In the genomic region with DNA sequence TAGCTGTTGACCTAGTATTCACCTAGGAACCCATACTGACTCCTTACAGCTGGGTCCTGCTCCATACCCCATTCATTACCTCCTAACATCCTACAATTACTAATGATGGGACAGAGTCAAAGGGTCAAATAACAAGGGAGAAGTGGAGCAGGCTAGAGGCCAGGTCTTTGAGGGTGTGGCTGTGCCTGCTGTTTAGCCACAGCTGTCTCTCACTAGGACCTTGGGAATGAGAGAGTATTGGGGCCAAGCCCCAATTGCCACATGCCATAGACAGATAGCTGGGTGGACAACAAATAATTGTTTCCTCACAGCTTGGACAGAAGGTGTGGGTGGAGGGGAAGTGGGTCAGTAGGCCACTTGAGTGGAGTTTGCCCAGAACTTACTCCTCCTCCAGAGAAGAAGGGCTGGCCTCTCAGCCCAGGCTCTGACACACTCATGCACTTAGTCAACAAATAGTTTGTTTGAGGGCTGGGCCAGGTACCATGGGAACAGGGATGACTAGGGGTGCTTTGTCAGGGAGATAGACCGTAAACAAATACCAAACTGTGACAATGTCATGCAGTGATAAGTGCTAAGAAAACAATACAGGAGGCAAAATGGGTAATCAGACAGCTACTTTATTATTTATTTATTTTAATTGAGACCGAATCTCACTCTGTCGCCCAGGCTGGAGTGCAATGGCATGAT, we compare ENCODE assay signal across 8 cellular contexts. TPM values are rescaled to one million over a fixed set of nuclear protein-coding genes. Genes with fewer than 3 reads are reported as not detected.
DNase-seq lines count a peak whose midpoint lies in the region; ATAC-seq and TF ChIP-seq lines count a peak whose summit lies in the region.

No MANE protein-coding gene starts in this region.

- no TSS peak for BruUV-seq in MCF 10A (replicated peaks; lab: Mats Ljungman, UMichigan)

- in situ Hi-C loops in G401 (cut with HindIII; ENCODE audit: low sequenced_read_pairs), result no loop called here

- POLR2A ChIA-PET in MCF 10A (lab: Yijun Ruan, JAX), result interaction anchor here (0.6 to 9.4 kb wide), 16 partner anchors 11 to 958 kb away, joined by 3 to 141 read pairs (median 4); a partner anchor contains a TSS

- ATAC-seq in stimulated activated naive B cell treated with anti-CD40 and anti-IgM and Interleukin-4, amounts not matched to agents 10 μg/mL and 1 μg/mL and 100 μg/mL, for 72 hours (replicated peaks), result peak; percentile 45 to 59

- peak overlapping the region; percentile 54 for H3K4me3 Mint-ChIP-seq in MCF 10A (ENCODE audit: unreplicated experiment)
- H3K4me3 Mint-ChIP-seq in stimulated activated naive B cell treated with anti-CD40 and anti-IgM and Interleukin-4, amounts not matched to agents 10 μg/mL and 1 μg/mL and 100 μg/mL, for 72 hours, result no peak overlapping the region

- H3K36me3 Mint-ChIP-seq in MCF 10A (ENCODE audit: insufficient read depth, unreplicated experiment), result peaks cover 42% of the 10 kb centered on the region
- peaks cover 22 to 37% of the 10 kb centered on the region in 2 donors for H3K36me3 Mint-ChIP-seq in stimulated activated naive B cell treated with anti-CD40 and anti-IgM and Interleukin-4, amounts not matched to agents 10 μg/mL and 1 μg/mL and 100 μg/mL, for 72 hours

- H3K27me3 Mint-ChIP-seq in MCF 10A (ENCODE audit: insufficient read depth, unreplicated experiment), result no peaks in the 10 kb centered on the region
- H3K27me3 Mint-ChIP-seq in stimulated activated naive B cell treated with anti-CD40 and anti-IgM and Interleukin-4, amounts not matched to agents 10 μg/mL and 1 μg/mL and 100 μg/mL, for 72 hours, result no peaks in the 10 kb centered on the region

- DNase-seq in GM10266 (ENCODE audit: extremely low spot score), result peak; percentile 12
- peak; percentile 42 for DNase-seq in NCI-H2196 treated with DMSO at 0.1 percent for 48 hours (lab: John Stamatoyannopoulos, UW; ENCODE audit: unreplicated experiment)
- DNase-seq in MCF 10A (ENCODE audit: unreplicated experiment), result peak; percentile 90
- DNase-seq in islet precursor cell, result peak; percentile 87
- no peak for DNase-seq in stimulated activated naive B cell treated with anti-CD40 and anti-IgM and Interleukin-4, amounts not matched to agents 10 μg/mL and 1 μg/mL and 100 μg/mL, for 72 hours
- no peak for DNase-seq in NCI-H1092 (lab: John Stamatoyannopoulos, UW)
- DNase-seq in G401 (ENCODE audit: low spot score), result no peak
- no peak for DNase-seq in Kasumi-1 (lab: John Stamatoyannopoulos, UW)

- H3K4me1 Mint-ChIP-seq in MCF 10A (ENCODE audit: insufficient read depth, unreplicated experiment), result peaks cover 38% of the 10 kb centered on the region
- H3K4me1 Mint-ChIP-seq in stimulated activated naive B cell treated with anti-CD40 and anti-IgM and Interleukin-4, amounts not matched to agents 10 μg/mL and 1 μg/mL and 100 μg/mL, for 72 hours, result peaks cover 28 to 55% of the 10 kb centered on the region in 2 donors

- peak overlapping the region; percentile 99 for H3K27ac Mint-ChIP-seq in MCF 10A (ENCODE audit: low read depth, unreplicated experiment)
- H3K27ac Mint-ChIP-seq in stimulated activated naive B cell treated with anti-CD40 and anti-IgM and Interleukin-4, amounts not matched to agents 10 μg/mL and 1 μg/mL and 100 μg/mL, for 72 hours, result no peak overlapping the region

- intact Hi-C loops in MCF 10A (cut with micrococcal nuclease), result loop anchor here (1.0 kb wide), 1 partner anchor 10 kb away; a partner anchor contains a TSS

- no peaks in the 10 kb centered on the region for H3K9me3 Mint-ChIP-seq in MCF 10A (ENCODE audit: unreplicated experiment)
- H3K9me3 Mint-ChIP-seq in stimulated activated naive B cell treated with anti-CD40 and anti-IgM and Interleukin-4, amounts not matched to agents 10 μg/mL and 1 μg/mL and 100 μg/mL, for 72 hours, result no peaks in the 10 kb centered on the region

- CTCF ChIA-PET in MCF 10A (lab: Yijun Ruan, JAX), result interaction anchor here (0.5 to 2.9 kb wide), 12 partner anchors 10 to 185 kb away, joined by 3 to 12 read pairs (median 4); a partner anchor contains a TSS

- no peak for TF ChIP-seq CTCF in GM10266 (IDR thresholded peaks at IDR 0.05; ENCODE audit: control insufficient read depth, insufficient read depth, low read depth, missing control alignments)
- no peak for TF ChIP-seq CTCF in MCF 10A (IDR thresholded peaks at IDR 0.05; ENCODE audit: unreplicated experiment)

RNA-seq across cellular contexts. Expression of a gene that starts 10.2 kb away (rescaled TPM):
- total RNA-seq in MCF 10A (2022), result 30.9 and 35.5 TPM in 2 replicates
- 27.6 and 41.8 TPM in 2 replicates for total RNA-seq in G401 (2014; rRNA removed; shearing (Covaris generic))

RNA-seq across cellular contexts. Expression of a gene that starts 11.0 kb away (rescaled TPM):
- 133 TPM in 2 replicates for total RNA-seq in MCF 10A (2022)
- 419 and 444 TPM in 2 replicates for total RNA-seq in G401 (2014; rRNA removed; shearing (Covaris generic))

RNA-seq across cellular contexts. Expression of a gene that starts 15.2 kb away (rescaled TPM):
- 50.9 and 51.3 TPM in 2 replicates for total RNA-seq in MCF 10A (2022)
- total RNA-seq in G401 (2014; rRNA removed; shearing (Covaris generic)), result 40.0 and 80.9 TPM in 2 replicates

RNA-seq across cellular contexts. Expression of a gene that starts 15.6 kb away (rescaled TPM):
- total RNA-seq in MCF 10A (2022), result 18.3 and 20.5 TPM in 2 replicates
- 38.6 and 50.8 TPM in 2 replicates for total RNA-seq in G401 (2014; rRNA removed; shearing (Covaris generic))

RNA-seq across cellular contexts. Expression of a gene that starts 27.0 kb away (rescaled TPM):
- 0.81 TPM in 1 of 2 replicates, not detected in the other for total RNA-seq in MCF 10A (2022)
- total RNA-seq in G401 (2014; rRNA removed; shearing (Covaris generic)), result not detected in 2 replicates

Comparison
In these comparisons a context has a peak if more than half of its experiments do, and no peak if none do; other contexts are left out.
1. DNase-seq: peak in GM10266 (single experiment), NCI-H2196 treated with DMSO at 0.1 percent for 48 hours (single experiment), MCF 10A (single experiment) and islet precursor cell (single experiment); none in stimulated activated naive B cell treated with anti-CD40 and anti-IgM and Interleukin-4, amounts not matched to agents 10 μg/mL and 1 μg/mL and 100 μg/mL, for 72 hours (single experiment), NCI-H1092 (single experiment), G401 (single experiment) and Kasumi-1 (0 of 2).